ENCODE assay signal across 8 cellular contexts in the genomic region with DNA sequence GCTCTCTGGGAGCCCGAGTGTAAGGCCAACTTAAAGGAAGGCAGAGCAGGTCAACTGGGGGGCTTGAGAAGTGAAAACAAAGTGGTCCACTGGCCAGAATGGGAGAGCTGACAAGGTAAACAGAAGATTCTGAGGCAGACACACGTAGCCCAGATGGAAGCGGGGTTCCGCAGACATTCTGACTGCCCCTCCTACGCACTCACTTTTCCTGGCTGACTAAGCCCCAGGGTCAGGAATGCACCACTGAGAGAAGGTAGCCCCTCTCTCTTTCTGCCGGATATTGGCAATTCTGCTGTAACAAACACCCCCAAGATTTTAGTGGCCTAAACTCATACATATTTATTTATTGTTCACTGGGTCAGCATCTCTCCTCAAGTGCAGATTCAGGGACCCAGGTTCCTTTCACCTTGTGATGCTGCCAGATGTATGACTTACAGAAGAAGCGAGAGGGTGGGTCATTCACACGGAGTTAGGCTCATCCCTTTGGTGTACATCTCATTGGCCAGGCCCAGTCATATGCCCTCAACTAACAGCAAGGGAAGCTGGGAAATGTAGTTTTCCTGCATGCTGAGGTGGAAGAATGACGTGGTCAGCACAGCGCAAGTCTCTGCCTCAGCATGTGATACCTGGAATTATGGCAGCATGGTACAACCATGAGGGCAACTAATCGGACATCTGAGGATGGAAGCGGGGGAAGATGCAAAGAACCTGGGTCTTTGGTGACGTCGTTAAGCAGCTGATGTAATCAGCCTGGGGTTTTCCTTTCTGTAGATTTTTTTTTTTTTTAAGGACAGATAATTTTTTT. TPM values are rescaled to one million over a fixed set of nuclear protein-coding genes. Genes with fewer than 3 reads are reported as not detected.
DNase-seq lines count a peak whose midpoint lies in the region; ATAC-seq and TF ChIP-seq lines count a peak whose summit lies in the region.

No MANE protein-coding gene starts in this region.

- H2BK12ac ChIP-seq in mesenchymal stem cell (ENCODE audit: low read length in 2 of 2), result peak overlapping the region in 1 of 2 experiments; percentile 95

- no peak overlapping the region for H3K9ac ChIP-seq in DND-41 (ENCODE audit: low read depth, low read length)
- H3K9ac ChIP-seq in Karpas-422 (ENCODE audit: low read length), result peak overlapping the region; percentile 40
- H3K9ac ChIP-seq in mesenchymal stem cell (ENCODE audit: low read length), result no peak overlapping the region

- peak overlapping the region; percentile 27 to 73 for H3K4me3 Mint-ChIP-seq in stimulated activated naive CD8-positive, alpha-beta T cell treated with anti-CD3 and anti-CD28 coated beads, Interleukin-15, amount 100 ng/mL, for 72 hours

- no peaks in the 10 kb centered on the region for H3K27me3 Mint-ChIP-seq in stimulated activated naive CD8-positive, alpha-beta T cell treated with anti-CD3 and anti-CD28 coated beads, Interleukin-15, amount 100 ng/mL, for 72 hours

- no peak overlapping the region for H3K18ac ChIP-seq in mesenchymal stem cell (ENCODE audit: low read depth in 1 of 2, low read length in 2 of 2)

- no peak overlapping the region for H3K4me2 ChIP-seq in DND-41 (ENCODE audit: insufficient read depth, low read length)
- peak overlapping the region; percentile 59 for H3K4me2 ChIP-seq in Karpas-422 (ENCODE audit: low read depth, low read length, poor library complexity, severe bottlenecking)
- no peak overlapping the region for H3K4me2 ChIP-seq in mesenchymal stem cell (ENCODE audit: low read length, poor library complexity, severe bottlenecking)

- H3K27me3 ChIP-seq in DND-41 (ENCODE audit: insufficient read depth, low read length, poor library complexity) (no peaks in the 10 kb centered on the region), Karpas-422 (ENCODE audit: low read length) (no peaks in the 10 kb centered on the region), mesenchymal stem cell (ENCODE audit: control insufficient read depth in 1 of 2, insufficient read depth in 1 of 2, low read length in 2 of 2) (no peaks in the 10 kb centered on the region)

- peak overlapping the region; percentile 98 to 99 for H3K27ac Mint-ChIP-seq in stimulated activated naive CD8-positive, alpha-beta T cell treated with anti-CD3 and anti-CD28 coated beads, Interleukin-15, amount 100 ng/mL, for 72 hours

- H2BK15ac ChIP-seq in mesenchymal stem cell (ENCODE audit: low read depth, poor library complexity, severe bottlenecking), result no peak overlapping the region

- H2AK5ac ChIP-seq in mesenchymal stem cell (ENCODE audit: low read length, severe bottlenecking), result no peak overlapping the region

- ATAC-seq in DND-41 (ENCODE audit: insufficient read depth, low read depth), result peak; percentile 81
- peak; percentile 96 for ATAC-seq in GM21619 (IDR thresholded peaks at IDR 0.05; ENCODE audit: unreplicated experiment)
- peak; percentile 99 for ATAC-seq in stimulated activated naive CD8-positive, alpha-beta T cell treated with anti-CD3 and anti-CD28 coated beads, Interleukin-15, amount 100 ng/mL, for 72 hours

- peaks cover 35% of the 10 kb centered on the region for H3K4me1 Mint-ChIP-seq in stimulated activated naive CD8-positive, alpha-beta T cell treated with anti-CD3 and anti-CD28 coated beads, Interleukin-15, amount 100 ng/mL, for 72 hours

- H3K4ac ChIP-seq in mesenchymal stem cell (ENCODE audit: low read depth in 1 of 2, low read length in 2 of 2), result no peak overlapping the region

- no peak overlapping the region for H3K14ac ChIP-seq in mesenchymal stem cell (ENCODE audit: low read length in 2 of 2)

- H3K9me3 ChIP-seq in DND-41 (ENCODE audit: insufficient read depth, low read length, severe bottlenecking) (no peaks in the 10 kb centered on the region), Karpas-422 (ENCODE audit: low read length) (no peaks in the 10 kb centered on the region), mesenchymal stem cell (ENCODE audit: control insufficient read depth, low read length) (peaks cover 8% of the 10 kb centered on the region)

- H3K4me3 ChIP-seq in DND-41 (ENCODE audit: low read depth in 1 of 2, low read length in 2 of 2) (no peak overlapping the region), Karpas-422 (ENCODE audit: low read length) (peak overlapping the region; percentile 44), mesenchymal stem cell (ENCODE audit: insufficient read depth in 1 of 2, low read depth in 1 of 2, low read length in 2 of 2) (no peak overlapping the region)

- no peak overlapping the region for H3K27ac ChIP-seq in DND-41 (ENCODE audit: low read length)
- no peak overlapping the region for H3K27ac ChIP-seq in Karpas-422 (ENCODE audit: low read length)
- H3K27ac ChIP-seq in mesenchymal stem cell (ENCODE audit: low read length, poor library complexity, severe bottlenecking), result no peak overlapping the region

- H4K91ac ChIP-seq in mesenchymal stem cell (ENCODE audit: low read length), result peak overlapping the region; percentile 88

- no peaks in the 10 kb centered on the region for H3K79me1 ChIP-seq in mesenchymal stem cell (replicated peaks; ENCODE audit: low read length, poor library complexity, severe bottlenecking)

- peaks cover 14% of the 10 kb centered on the region for H3K4me1 ChIP-seq in DND-41 (ENCODE audit: insufficient read depth, low read length)
- peaks cover 8% of the 10 kb centered on the region for H3K4me1 ChIP-seq in Karpas-422 (ENCODE audit: low read length)
- H3K4me1 ChIP-seq in mesenchymal stem cell (ENCODE audit: control insufficient read depth, insufficient read depth, low read depth, low read length), result peaks cover 2% of the 10 kb centered on the region

- H3K9me3 Mint-ChIP-seq in stimulated activated naive CD8-positive, alpha-beta T cell treated with anti-CD3 and anti-CD28 coated beads, Interleukin-15, amount 100 ng/mL, for 72 hours, result peaks cover 0 to 4% of the 10 kb centered on the region in 2 donors

- DNase-seq in DND-41 (no peak), Karpas-422 (peak; percentile 94), mesenchymal stem cell (peak; percentile 78), NOMO-1 (lab: John Stamatoyannopoulos, UW; ENCODE audit: unreplicated experiment in 2 of 2) (no peak)
- peak; percentile 58 for DNase-seq in activated CD4-positive, alpha-beta T cell treated with anti-CD3 and anti-CD28 coated beads for 48 hours
- peak; percentile 4 for DNase-seq in effector CD4-positive, alpha-beta T cell
- peak; percentile 62 to 75 for DNase-seq in stimulated activated naive CD8-positive, alpha-beta T cell treated with anti-CD3 and anti-CD28 coated beads, Interleukin-15, amount 100 ng/mL, for 72 hours

- no peak overlapping the region for H2BK5ac ChIP-seq in mesenchymal stem cell (ENCODE audit: low read depth, low read length, poor library complexity, severe bottlenecking)

- H3K79me2 ChIP-seq in DND-41 (ENCODE audit: insufficient read depth, low read length), result no peaks in the 10 kb centered on the region
- no peaks in the 10 kb centered on the region for H3K79me2 ChIP-seq in Karpas-422 (ENCODE audit: low read length)

- H2BK120ac ChIP-seq in mesenchymal stem cell (ENCODE audit: low read depth, low read length), result no peak overlapping the region

- no peak overlapping the region for H2AFZ ChIP-seq in DND-41 (ENCODE audit: low read depth, low read length)
- peak overlapping the region; percentile 74 for H2AFZ ChIP-seq in Karpas-422 (ENCODE audit: low read length)
- H2AFZ ChIP-seq in mesenchymal stem cell (ENCODE audit: low read depth, low read length), result peak overlapping the region; percentile 57

- no peaks in the 10 kb centered on the region for H3K36me3 ChIP-seq in DND-41 (ENCODE audit: insufficient read depth, low read length)
- H3K36me3 ChIP-seq in Karpas-422 (ENCODE audit: insufficient read depth, low read length), result no peaks in the 10 kb centered on the region
- H3K36me3 ChIP-seq in mesenchymal stem cell (ENCODE audit: control insufficient read depth in 1 of 2, insufficient read depth in 2 of 2, low read depth in 1 of 2, low read length in 2 of 2), result no peaks in the 10 kb centered on the region

- no peak overlapping the region for H3K23ac ChIP-seq in mesenchymal stem cell (ENCODE audit: low read length in 2 of 2)

- H3K9me2 ChIP-seq in Karpas-422 (replicated peaks; ENCODE audit: insufficient read depth, low read length), result no peaks in the 10 kb centered on the region

- H4K8ac ChIP-seq in mesenchymal stem cell (ENCODE audit: low read length), result peak overlapping the region; percentile 77

- no peaks in the 10 kb centered on the region for H4K20me1 ChIP-seq in DND-41 (ENCODE audit: insufficient read depth, low read length)
- H4K20me1 ChIP-seq in Karpas-422 (ENCODE audit: insufficient read depth, low read depth, low read length), result no peaks in the 10 kb centered on the region

- no peak for TF ChIP-seq CTCF in DND-41 (IDR thresholded peaks at IDR 0.05; ENCODE audit: borderline replicate concordance, extremely low read depth, low read length, poor library complexity, severe bottlenecking)

- 61% methylated on average over 12 of the region's 14 CpGs for WGBS in mesenchymal stem cell

RNA-seq across cellular contexts. Expression of a gene that starts 43.5 kb away (rescaled TPM):
- 28.4 and 56.8 TPM in 2 replicates for total RNA-seq in Karpas-422 (2014; rRNA removed; shearing (Covaris generic); ENCODE audit: low replicate concordance)
- 125 TPM for polyA plus RNA-seq in mesenchymal stem cell (2013, experiment 1 of 2)
- 122 TPM for polyA plus RNA-seq in mesenchymal stem cell (2013, experiment 2 of 2)

RNA-seq across cellular contexts. Expression of a gene that starts 43.5 kb away (rescaled TPM):
- 23.7 and 55.0 TPM in 2 replicates for total RNA-seq in Karpas-422 (2014; rRNA removed; shearing (Covaris generic); ENCODE audit: low replicate concordance)
- 6.5 TPM for polyA plus RNA-seq in mesenchymal stem cell (2013, experiment 1 of 2)
- 6.3 TPM for polyA plus RNA-seq in mesenchymal stem cell (2013, experiment 2 of 2)

Comparison
In these comparisons a context has a peak if more than half of its experiments do, and no peak if none do; other contexts are left out.
1. DNase-seq: peak in Karpas-422 (single experiment), activated CD4-positive, alpha-beta T cell treated with anti-CD3 and anti-CD28 coated beads for 48 hours (single experiment), effector CD4-positive, alpha-beta T cell (single experiment), mesenchymal stem cell (single experiment) and stimulated activated naive CD8-positive, alpha-beta T cell treated with anti-CD3 and anti-CD28 coated beads, Interleukin-15, amount 100 ng/mL, for 72 hours (2 of 2); none in DND-41 (single experiment) and NOMO-1 (0 of 2).
2. Peak in every context shown above with its lines, with median percentiles within 50 percentile points of each other: ATAC-seq.